1 cellular context compared by ENCODE assay signal in the genomic region with DNA sequence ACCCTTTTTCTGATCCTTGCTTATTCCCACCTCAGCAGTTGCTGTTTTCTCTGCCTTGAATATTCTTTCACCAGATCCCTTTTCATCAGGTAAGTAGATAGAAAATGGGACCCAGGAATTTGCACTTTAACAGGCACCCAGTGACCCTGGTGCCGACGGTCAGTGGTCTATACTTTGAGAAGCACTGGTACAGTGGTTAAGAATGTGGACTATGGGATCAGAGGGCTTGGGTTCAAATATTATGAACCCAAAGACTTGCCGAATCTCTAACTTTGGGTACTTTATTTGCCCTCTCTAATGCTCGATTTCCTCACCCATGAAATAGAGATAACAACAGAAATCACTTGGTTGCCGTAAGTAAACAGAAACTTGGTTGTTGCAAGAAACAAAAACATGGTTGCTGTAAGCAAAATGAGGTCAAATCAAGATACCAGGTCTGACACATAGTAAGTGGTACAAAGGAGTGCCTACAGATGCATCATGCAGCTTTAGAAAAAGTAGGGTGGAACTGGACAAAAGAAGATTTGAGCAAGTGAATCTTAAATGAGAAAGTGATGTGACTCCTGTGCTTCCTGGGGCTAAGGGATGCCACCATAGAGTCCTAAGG.
TF ChIP-seq lines count a peak whose summit lies in the region.

No MANE protein-coding gene starts in this region.

TF ChIP-seq in liver, 16 proteins besides CTCF, POLR2A, EP300 and RAD21:
- TF ChIP-seq, protein P1, sequence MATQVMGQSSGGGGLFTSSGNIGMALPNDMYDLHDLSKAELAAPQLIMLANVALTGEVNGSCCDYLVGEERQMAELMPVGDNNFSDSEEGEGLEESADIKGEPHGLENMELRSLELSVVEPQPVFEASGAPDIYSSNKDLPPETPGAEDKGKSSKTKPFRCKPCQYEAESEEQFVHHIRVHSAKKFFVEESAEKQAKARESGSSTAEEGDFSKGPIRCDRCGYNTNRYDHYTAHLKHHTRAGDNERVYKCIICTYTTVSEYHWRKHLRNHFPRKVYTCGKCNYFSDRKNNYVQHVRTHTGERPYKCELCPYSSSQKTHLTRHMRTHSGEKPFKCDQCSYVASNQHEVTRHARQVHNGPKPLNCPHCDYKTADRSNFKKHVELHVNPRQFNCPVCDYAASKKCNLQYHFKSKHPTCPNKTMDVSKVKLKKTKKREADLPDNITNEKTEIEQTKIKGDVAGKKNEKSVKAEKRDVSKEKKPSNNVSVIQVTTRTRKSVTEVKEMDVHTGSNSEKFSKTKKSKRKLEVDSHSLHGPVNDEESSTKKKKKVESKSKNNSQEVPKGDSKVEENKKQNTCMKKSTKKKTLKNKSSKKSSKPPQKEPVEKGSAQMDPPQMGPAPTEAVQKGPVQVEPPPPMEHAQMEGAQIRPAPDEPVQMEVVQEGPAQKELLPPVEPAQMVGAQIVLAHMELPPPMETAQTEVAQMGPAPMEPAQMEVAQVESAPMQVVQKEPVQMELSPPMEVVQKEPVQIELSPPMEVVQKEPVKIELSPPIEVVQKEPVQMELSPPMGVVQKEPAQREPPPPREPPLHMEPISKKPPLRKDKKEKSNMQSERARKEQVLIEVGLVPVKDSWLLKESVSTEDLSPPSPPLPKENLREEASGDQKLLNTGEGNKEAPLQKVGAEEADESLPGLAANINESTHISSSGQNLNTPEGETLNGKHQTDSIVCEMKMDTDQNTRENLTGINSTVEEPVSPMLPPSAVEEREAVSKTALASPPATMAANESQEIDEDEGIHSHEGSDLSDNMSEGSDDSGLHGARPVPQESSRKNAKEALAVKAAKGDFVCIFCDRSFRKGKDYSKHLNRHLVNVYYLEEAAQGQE (IDR thresholded peaks at IDR 0.05) = no peak
- TF ChIP-seq NR2F2 (IDR thresholded peaks at IDR 0.05) (no peak), HNF4A (conservative IDR thresholded peaks at IDR 0.05) (peak in 1 of 2 donors; percentile 70), HNF4G (IDR thresholded peaks at IDR 0.05) (peak; percentile 14), GABPA (IDR thresholded peaks at IDR 0.05 in 1 of 2, conservative IDR thresholded peaks at IDR 0.05 in 1 of 2) (no peak), SP1 (IDR thresholded peaks at IDR 0.05) (peak; percentile 22)
